34 cellular contexts compared by ENCODE assay signal in genomic region chr7:143055754-143056153, GRCh38. TPM values are rescaled to one million over a fixed set of nuclear protein-coding genes. Genes with fewer than 3 reads are reported as not detected.
"Had no signal": no experiment of that assay in that cellular context is flagged by ENCODE, and none has a peak within 500 bp of the region (broad histone marks: within the 10 kb centered on the region; RNA-seq: fewer than 3 reads in every experiment).

No MANE protein-coding gene starts in this region.

- H3K4me3 ChIP-seq: stomach, suprapubic skin, testis, thoracic aorta, thyroid gland, tibial artery, tibial nerve, transverse colon, upper lobe of left lung, upper lobe of right lung, uterus, vagina had no signal

- H3K9me3 ChIP-seq: stomach, suprapubic skin, testis, thoracic aorta, thyroid gland, tibial artery, transverse colon, upper lobe of left lung, upper lobe of right lung, uterus, vagina had no signal

- ATAC-seq: stimulated activated effector memory CD8-positive, alpha-beta T cell treated with anti-CD3 and anti-CD28 coated beads, Interleukin-12 subunit alpha, Interleukin-12 subunit beta, amount 100 ng/mL, for 72 hours; stimulated activated memory B cell treated with anti-CD40 and anti-IgM and Interleukin-4, amounts not matched to agents 10 μg/mL and 1 μg/mL and 100 μg/mL, for 72 hours; stimulated activated naive B cell treated with anti-CD40 and anti-IgM and Interleukin-4, amounts not matched to agents 10 μg/mL and 1 μg/mL and 100 μg/mL, for 72 hours; stimulated activated naive CD8-positive, alpha-beta T cell treated with anti-CD3 and anti-CD28 coated beads, Interleukin-15, amount 100 ng/mL, for 72 hours; upper lobe of right lung had no signal

- H3K4me3 Mint-ChIP-seq: stimulated activated effector memory CD8-positive, alpha-beta T cell treated with anti-CD3 and anti-CD28 coated beads, Interleukin-12 subunit alpha, Interleukin-12 subunit beta, amount 100 ng/mL, for 72 hours; stimulated activated memory B cell treated with anti-CD40 and anti-IgM and Interleukin-4, amounts not matched to agents 10 μg/mL and 1 μg/mL and 100 μg/mL, for 72 hours; stimulated activated naive B cell treated with anti-CD40 and anti-IgM and Interleukin-4, amounts not matched to agents 10 μg/mL and 1 μg/mL and 100 μg/mL, for 72 hours; stimulated activated naive CD8-positive, alpha-beta T cell treated with anti-CD3 and anti-CD28 coated beads, Interleukin-15, amount 100 ng/mL, for 72 hours; stimulated activated naive CD8-positive, alpha-beta T cell treated with anti-CD3 and anti-CD28 coated beads, Interleukin-15, Interleukin-2, amounts not matched to agents 100 ng/mL and 50 ng/mL, for 24 hours; type B pancreatic cell had no signal

- DNase-seq: stimulated activated CD4-positive, alpha-beta T cell treated with anti-CD3 and anti-CD28 coated beads, Interleukin-2, amount 100 ng/mL, for 48 hours; stimulated activated CD4-positive, alpha-beta T cell treated with anti-CD3 and anti-CD28 coated beads, Interleukin-4, amount 100 ng/mL, for 1 hour; stimulated activated CD4-positive, alpha-beta T cell treated with anti-CD3 and anti-CD28 coated beads, Interleukin-4, amount 100 ng/mL, for 24 hours; stimulated activated CD4-positive, alpha-beta T cell treated with anti-CD3 and anti-CD28 coated beads, Interleukin-4, amount 100 ng/mL, for 4 hours; stimulated activated CD8-positive, alpha-beta memory T cell treated with anti-CD3 and anti-CD28 coated beads, Interleukin-4, amount 100 ng/mL, for 48 hours; stimulated activated naive B cell treated with anti-CD40 and anti-IgM and Interleukin-4, amounts not matched to agents 10 μg/mL and 1 μg/mL and 100 μg/mL, for 72 hours; stimulated activated naive CD4-positive, alpha-beta T cell; stimulated activated naive CD4-positive, alpha-beta T cell treated with Interleukin-2 at 50 U/mL for 16 hours; stimulated activated naive CD8-positive, alpha-beta T cell treated with anti-CD3 and anti-CD28 coated beads, Interleukin-15, amount 100 ng/mL, for 72 hours; stimulated activated naive CD8-positive, alpha-beta T cell treated with anti-CD3 and anti-CD28 coated beads, Interleukin-15, Interleukin-2, amounts not matched to agents 100 U/mL and 50 U/mL, for 24 hours; stomach; substantia nigra; testis; thyroid gland; tibial artery; transverse colon; trophoblast cell; upper lobe of left lung; upper lobe of right lung; uterus had no signal

- H3K4me1 ChIP-seq: stomach, suprapubic skin, testis, thyroid gland, tibial artery, tibial nerve, transverse colon, upper lobe of left lung, upper lobe of right lung, uterus, vagina had no signal

- H3K36me3 ChIP-seq: stomach, suprapubic skin, thoracic aorta, thyroid gland, tibial artery, tibial nerve, transverse colon, upper lobe of left lung, upper lobe of right lung, uterus, vagina had no signal

- H3K27ac Mint-ChIP-seq: stimulated activated effector memory CD8-positive, alpha-beta T cell treated with anti-CD3 and anti-CD28 coated beads, Interleukin-12 subunit alpha, Interleukin-12 subunit beta, amount 100 ng/mL, for 72 hours; stimulated activated memory B cell treated with anti-CD40 and anti-IgM and Interleukin-4, amounts not matched to agents 10 μg/mL and 1 μg/mL and 100 μg/mL, for 72 hours; stimulated activated naive B cell treated with anti-CD40 and anti-IgM and Interleukin-4, amounts not matched to agents 10 μg/mL and 1 μg/mL and 100 μg/mL, for 72 hours; stimulated activated naive CD8-positive, alpha-beta T cell treated with anti-CD3 and anti-CD28 coated beads, Interleukin-15, amount 100 ng/mL, for 72 hours; stimulated activated naive CD8-positive, alpha-beta T cell treated with anti-CD3 and anti-CD28 coated beads, Interleukin-15, Interleukin-2, amounts not matched to agents 100 ng/mL and 50 ng/mL, for 24 hours; type B pancreatic cell had no signal

- H3K9me3 Mint-ChIP-seq: stimulated activated effector memory CD8-positive, alpha-beta T cell treated with anti-CD3 and anti-CD28 coated beads, Interleukin-12 subunit alpha, Interleukin-12 subunit beta, amount 100 ng/mL, for 72 hours; stimulated activated memory B cell treated with anti-CD40 and anti-IgM and Interleukin-4, amounts not matched to agents 10 μg/mL and 1 μg/mL and 100 μg/mL, for 72 hours; stimulated activated naive B cell treated with anti-CD40 and anti-IgM and Interleukin-4, amounts not matched to agents 10 μg/mL and 1 μg/mL and 100 μg/mL, for 72 hours; stimulated activated naive CD8-positive, alpha-beta T cell treated with anti-CD3 and anti-CD28 coated beads, Interleukin-15, Interleukin-2, amounts not matched to agents 100 ng/mL and 50 ng/mL, for 24 hours; type B pancreatic cell had no signal

- H3K36me3 Mint-ChIP-seq: stimulated activated effector memory CD8-positive, alpha-beta T cell treated with anti-CD3 and anti-CD28 coated beads, Interleukin-12 subunit alpha, Interleukin-12 subunit beta, amount 100 ng/mL, for 72 hours; stimulated activated memory B cell treated with anti-CD40 and anti-IgM and Interleukin-4, amounts not matched to agents 10 μg/mL and 1 μg/mL and 100 μg/mL, for 72 hours; stimulated activated naive B cell treated with anti-CD40 and anti-IgM and Interleukin-4, amounts not matched to agents 10 μg/mL and 1 μg/mL and 100 μg/mL, for 72 hours; type B pancreatic cell had no signal

- H3K27me3 ChIP-seq: stomach, suprapubic skin, testis, thyroid gland, tibial artery, tibial nerve, transverse colon, upper lobe of left lung, upper lobe of right lung, uterus, vagina had no signal

- H3K27me3 Mint-ChIP-seq: stimulated activated memory B cell treated with anti-CD40 and anti-IgM and Interleukin-4, amounts not matched to agents 10 μg/mL and 1 μg/mL and 100 μg/mL, for 72 hours; stimulated activated naive B cell treated with anti-CD40 and anti-IgM and Interleukin-4, amounts not matched to agents 10 μg/mL and 1 μg/mL and 100 μg/mL, for 72 hours; stimulated activated naive CD8-positive, alpha-beta T cell treated with anti-CD3 and anti-CD28 coated beads, Interleukin-15, amount 100 ng/mL, for 72 hours had no signal

- H3K4me1 Mint-ChIP-seq: stimulated activated effector memory CD8-positive, alpha-beta T cell treated with anti-CD3 and anti-CD28 coated beads, Interleukin-12 subunit alpha, Interleukin-12 subunit beta, amount 100 ng/mL, for 72 hours; stimulated activated naive CD8-positive, alpha-beta T cell treated with anti-CD3 and anti-CD28 coated beads, Interleukin-15, amount 100 ng/mL, for 72 hours had no signal

- H3K27ac ChIP-seq: stomach, suprapubic skin, testis, thoracic aorta, thyroid gland, tibial artery, tibial nerve, transverse colon, upper lobe of left lung, upper lobe of right lung, uterus, vagina had no signal

- FAIRE-seq: urothelium cell line had no signal

RNA-seq across cellular contexts. Expression of gene OR6V1, which starts 3.6 kb away (rescaled TPM):
- total RNA-seq: stomach, subcutaneous adipose tissue, suprapubic skin, temporal lobe, testis, thoracic aorta, thyroid gland, tibial nerve, transverse colon, upper lobe of left lung, upper lobe of right lung, ureter, urinary bladder, uterus, vagina had no signal
- polyA plus RNA-seq: stomach, urinary bladder had no signal

RNA-seq across cellular contexts. Expression of gene OR9A2, which starts 28.8 kb away (rescaled TPM):
- total RNA-seq: stomach, subcutaneous adipose tissue, thoracic aorta, transverse colon, upper lobe of left lung, upper lobe of right lung, ureter, vagina had no signal
- polyA plus RNA-seq: stomach, thymus, urinary bladder had no signal
